In the genomic region with DNA sequence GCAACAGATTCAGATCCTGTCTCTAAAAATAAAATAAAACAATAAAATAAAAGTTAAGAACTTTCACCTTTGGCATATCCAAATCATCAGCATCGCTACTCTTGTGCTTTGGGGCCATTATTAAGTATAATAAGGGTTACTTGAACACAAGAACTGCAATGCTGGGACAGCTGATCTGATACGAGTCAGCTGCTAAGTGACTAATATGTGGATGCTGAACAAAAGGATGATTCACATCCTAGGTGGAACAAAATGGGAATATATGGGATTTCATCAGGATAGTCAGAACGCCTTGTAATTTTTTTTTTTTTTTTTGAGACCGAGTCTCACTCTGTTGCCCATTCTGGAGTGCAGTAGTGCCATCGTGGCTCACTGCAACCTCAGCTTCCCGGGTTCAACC, we compare ENCODE assay signal across 15 cellular contexts. TPM values are rescaled to one million over a fixed set of nuclear protein-coding genes. Genes with fewer than 3 reads are reported as not detected.
A peak's percentile ranks its signal among the peaks of the same experiment; 100 is the strongest.
DNase-seq lines count a peak whose midpoint lies in the region; ATAC-seq, FAIRE-seq and TF ChIP-seq lines count a peak whose summit lies in the region.
"Had no signal": no experiment of that assay in that cellular context is flagged by ENCODE, and none has a peak within 500 bp of the region (broad histone marks: within the 10 kb centered on the region; RNA-seq: fewer than 3 reads in every experiment).

No MANE protein-coding gene starts in this region.

- DNase-seq in A549 (ENCODE audit: low read depth in 1 of 2, low spot score in 1 of 2) (peak; percentile 3 to 16), HS-5 (ENCODE audit: low read depth) (peak; percentile 72), adipocyte (ENCODE audit: low read depth) (peak; percentile 6), foreskin keratinocyte (peak; percentile 28 to 66), NCI-H1694 (lab: John Stamatoyannopoulos, UW) (no peak), posterior vena cava (ENCODE audit: low spot score) (no peak)
- DNase-seq in activated naive CD4-positive, alpha-beta T cell treated with anti-CD3 and anti-CD28 coated beads, Interleukin-2, amount 50 U/mL, for 72 hours (ENCODE audit: low spot score in 2 of 2), result no peak
- DNase-seq: activated CD4-positive, alpha-beta T cell treated with anti-CD3 and anti-CD28 coated beads, Interleukin-2, amount 10 ng/mL, durations not matched to agents 7 days and 5 days; gastrocnemius medialis; NCI-H2081 treated with DMSO at 0.1 percent for 48 hours; T-helper 2 cell; thyroid gland had no signal

- no peak for TF ChIP-seq EP300 in A549 (IDR thresholded peaks at IDR 0.05)

- CTCF ChIA-PET in A549 (lab: Yijun Ruan, JAX), result interaction anchor here (0.6 to 1.0 kb wide), 3 partner anchors 81 to 163 kb away, joined by 3 to 5 read pairs (median 3); no protein-coding TSS in a partner anchor

- TF ChIP-seq CTCF in A549 (IDR thresholded peaks at IDR 0.05) (no peak), foreskin keratinocyte (conservative IDR thresholded peaks at IDR 0.05) (no peak)

- intact Hi-C loops in posterior vena cava (cut with DNase I), result no loop called here

- ATAC-seq in A549 (no peak), foreskin keratinocyte (peak; percentile 56), GM18907 (IDR thresholded peaks at IDR 0.05; ENCODE audit: unreplicated experiment) (no peak)
- no peak for ATAC-seq in activated naive CD4-positive, alpha-beta T cell treated with anti-CD3 and anti-CD28 coated beads, Interleukin-2, amount 50 U/mL, for 72 hours
- ATAC-seq: gastrocnemius medialis had no signal

- 83% methylated on average over 6 of the region's 6 CpGs for WGBS in A549 (ENCODE audit: missing lambda C conversion rate)

- POLR2A ChIA-PET in A549 (lab: Yijun Ruan, JAX), result no interaction called here

- no peak for TF ChIP-seq POLR2A in A549 (IDR thresholded peaks at IDR 0.05; ENCODE audit: low read length)

- no peak for TF ChIP-seq RAD21 in A549 (conservative IDR thresholded peaks at IDR 0.05 in 1 of 2, IDR thresholded peaks at IDR 0.05 in 1 of 2)

- H3K27me3 ChIP-seq in adipocyte (replicated peaks; ENCODE audit: control insufficient read depth, insufficient read depth, low read length) (no peaks in the 10 kb centered on the region), foreskin keratinocyte (no peaks in the 10 kb centered on the region)
- H3K27me3 ChIP-seq: gastrocnemius medialis, thyroid gland had no signal

- H3K27ac ChIP-seq in A549 (peak overlapping the region; percentile 27 to 53; a peak in 2 of 6 replicates), foreskin keratinocyte (no peak overlapping the region)
- H3K27ac ChIP-seq: gastrocnemius medialis, thyroid gland had no signal

- H3K4me3 ChIP-seq in A549, result no peak overlapping the region
- H3K4me3 ChIP-seq in adipocyte (ENCODE audit: low read length), result no peak overlapping the region
- H3K4me3 ChIP-seq: gastrocnemius medialis, smooth muscle cell, thyroid gland had no signal

- no peak overlapping the region for H3K4me2 ChIP-seq in A549
- H3K4me2 ChIP-seq: smooth muscle cell had no signal

- peaks cover 17 to 31% of the 10 kb centered on the region in 2 donors for H3K36me3 Mint-ChIP-seq in activated naive CD4-positive, alpha-beta T cell treated with anti-CD3 and anti-CD28 coated beads, Interleukin-2, amount 50 U/mL, for 72 hours

- H3K9me3 Mint-ChIP-seq in activated naive CD4-positive, alpha-beta T cell treated with anti-CD3 and anti-CD28 coated beads, Interleukin-2, amount 50 U/mL, for 72 hours, result no peaks in the 10 kb centered on the region
- H3K9me3 Mint-ChIP-seq: activated CD4-positive, alpha-beta T cell treated with anti-CD3 and anti-CD28 coated beads, Interleukin-2, amount 10 ng/mL, durations not matched to agents 7 days and 5 days; activated T-helper 2 cell treated with anti-CD3 and anti-CD28 coated beads, Interferon-gamma antibody, Interleukin-2, Interleukin-4, amounts not matched to agents 10 μg/mL and 5 μg/mL and 100 μg/mL, durations not matched to agents 14 hours and 24 hours and 36 hours had no signal

- H3K4me1 ChIP-seq in A549, result peaks cover 6% of the 10 kb centered on the region; the same call in 1 of the 3 replicates
- no peaks in the 10 kb centered on the region for H3K4me1 ChIP-seq in adipocyte (ENCODE audit: control insufficient read depth, insufficient read depth, low read length)
- no peaks in the 10 kb centered on the region for H3K4me1 ChIP-seq in foreskin keratinocyte
- H3K4me1 ChIP-seq: gastrocnemius medialis, thyroid gland had no signal

- no peak overlapping the region for H3K9ac ChIP-seq in adipocyte (ENCODE audit: low read length)

- FAIRE-seq in A549 (lab: Jason Lieb, UNC), result no peak

- H3K9me3 ChIP-seq in A549 (no peaks in the 10 kb centered on the region), adipocyte (ENCODE audit: control insufficient read depth, low read length) (no peaks in the 10 kb centered on the region)
- H3K9me3 ChIP-seq: gastrocnemius medialis, thyroid gland had no signal

- no peaks in the 10 kb centered on the region for H3K36me3 ChIP-seq in adipocyte (ENCODE audit: control insufficient read depth, insufficient read depth, low read length, severe bottlenecking)
- H3K36me3 ChIP-seq: gastrocnemius medialis, thyroid gland had no signal

- H3K27ac Mint-ChIP-seq in activated naive CD4-positive, alpha-beta T cell treated with anti-CD3 and anti-CD28 coated beads, Interleukin-2, amount 50 U/mL, for 72 hours, result no peak overlapping the region
- H3K27ac Mint-ChIP-seq: activated CD4-positive, alpha-beta T cell treated with anti-CD3 and anti-CD28 coated beads, Interleukin-2, amount 10 ng/mL, durations not matched to agents 7 days and 5 days; activated T-helper 2 cell treated with anti-CD3 and anti-CD28 coated beads, Interferon-gamma antibody, Interleukin-2, Interleukin-4, amounts not matched to agents 10 μg/mL and 5 μg/mL and 100 μg/mL, durations not matched to agents 14 hours and 24 hours and 36 hours had no signal

TF ChIP-seq in A549, 52 proteins besides CTCF, POLR2A, EP300 and RAD21:
- TF ChIP-seq JUNB (IDR thresholded peaks at IDR 0.05) (0 out of 2 replicates have a peak, but pooled peaks have one; percentile 23), NR3C1 (IDR thresholded peaks at IDR 0.05) (no peak), FOSL2 (IDR thresholded peaks at IDR 0.05) (0 out of 2 replicates have a peak, but pooled peaks have one; percentile 22), FOSL2 (CRISPR knock-in tag; IDR thresholded peaks at IDR 0.05) (peak; percentile 53)

RNA-seq across cellular contexts. Expression of gene BUB1B, which starts 29.7 kb away (rescaled TPM):
- polyA plus RNA-seq in A549 (2011; rRNA removed), result 37.5 and 42.2 TPM in 2 replicates
- polyA plus RNA-seq in A549 (2012; cell fraction: cytosol; rRNA removed), result 13.8 and 13.9 TPM in 2 replicates
- polyA plus RNA-seq in A549 (2012; cell fraction: nucleus; rRNA removed), result 26.0 and 45.2 TPM in 2 replicates
- 35.0 to 50.2 TPM (median 42.6 TPM) in 3 replicates for polyA plus RNA-seq in A549 (2017; fragmentation: RNase III; extraction: RNeasy Plus Mini Kit Qiagen cat#74134 plus additional on column Dnase treatment)
- polyA minus RNA-seq in A549 (2011; rRNA and poly(A)+ RNA removed), result 12.2 and 13.2 TPM in 2 replicates
- total RNA-seq in foreskin keratinocyte, result 34.8 and 45.9 TPM in 2 replicates
- polyA plus RNA-seq in foreskin keratinocyte, result 19.3 and 24.4 TPM in 2 replicates
- 1 to 10 TPM in 1 of 2 donors, under 1 TPM in 1; 0.86 to 1.2 TPM for total RNA-seq in posterior vena cava
- 100 to 1,000 TPM in 1 of 2 donors, 10 to 100 TPM in 1; 98.9 to 141 TPM for total RNA-seq in activated naive CD4-positive, alpha-beta T cell treated with anti-CD3 and anti-CD28 coated beads, Interleukin-2, amount 50 U/mL, for 72 hours

RNA-seq across cellular contexts. Expression of gene PAK6, which starts 48.3 kb away (rescaled TPM):
- polyA plus RNA-seq in A549 (2011; rRNA removed), result 0.08 and 0.16 TPM in 2 replicates
- polyA plus RNA-seq in A549 (2012; cell fraction: cytosol; rRNA removed), result 0.03 and 0.04 TPM in 2 replicates
- 0.10 and 0.22 TPM in 2 replicates for polyA plus RNA-seq in A549 (2012; cell fraction: nucleus; rRNA removed)
- 0.05 to 0.12 TPM (median 0.10 TPM) in 3 replicates for polyA plus RNA-seq in A549 (2017; fragmentation: RNase III; extraction: RNeasy Plus Mini Kit Qiagen cat#74134 plus additional on column Dnase treatment)
- polyA minus RNA-seq in A549 (2011; rRNA and poly(A)+ RNA removed), result 0.08 TPM in 1 of 2 replicates, not detected in the other
- total RNA-seq in foreskin keratinocyte, result 14.1 and 15.6 TPM in 2 replicates
- 8.9 and 9.0 TPM in 2 replicates for polyA plus RNA-seq in foreskin keratinocyte
- under 1 TPM; 0.37 to 0.38 TPM for total RNA-seq in posterior vena cava
- under 1 TPM; 0.29 to 0.30 TPM for total RNA-seq in activated naive CD4-positive, alpha-beta T cell treated with anti-CD3 and anti-CD28 coated beads, Interleukin-2, amount 50 U/mL, for 72 hours

Comparison
In these comparisons a context has a peak if more than half of its experiments do, and no peak if none do; other contexts are left out.
1. DNase-seq: peak in A549 (2 of 2), HS-5 (single experiment), adipocyte (single experiment) and foreskin keratinocyte (2 of 2); none in NCI-H1694 (single experiment), posterior vena cava (single experiment) and activated naive CD4-positive, alpha-beta T cell treated with anti-CD3 and anti-CD28 coated beads, Interleukin-2, amount 50 U/mL, for 72 hours (0 of 2).
2. RNA of gene BUB1B, which starts 29.7 kb away (total RNA-seq): 98.9 to 141 TPM in activated naive CD4-positive, alpha-beta T cell treated with anti-CD3 and anti-CD28 coated beads, Interleukin-2, amount 50 U/mL, for 72 hours and 34.8 to 45.9 TPM in foreskin keratinocyte; 0.86 to 1.2 TPM in posterior vena cava; every median in the first group is over 10 times any median in the second.
3. RNA of gene PAK6, which starts 48.3 kb away (total RNA-seq): 14.1 to 15.6 TPM in foreskin keratinocyte; 0.37 to 0.38 TPM in posterior vena cava and 0.29 to 0.30 TPM in activated naive CD4-positive, alpha-beta T cell treated with anti-CD3 and anti-CD28 coated beads, Interleukin-2, amount 50 U/mL, for 72 hours; every median in the first group is over 10 times any median in the second.